In the genomic region with DNA sequence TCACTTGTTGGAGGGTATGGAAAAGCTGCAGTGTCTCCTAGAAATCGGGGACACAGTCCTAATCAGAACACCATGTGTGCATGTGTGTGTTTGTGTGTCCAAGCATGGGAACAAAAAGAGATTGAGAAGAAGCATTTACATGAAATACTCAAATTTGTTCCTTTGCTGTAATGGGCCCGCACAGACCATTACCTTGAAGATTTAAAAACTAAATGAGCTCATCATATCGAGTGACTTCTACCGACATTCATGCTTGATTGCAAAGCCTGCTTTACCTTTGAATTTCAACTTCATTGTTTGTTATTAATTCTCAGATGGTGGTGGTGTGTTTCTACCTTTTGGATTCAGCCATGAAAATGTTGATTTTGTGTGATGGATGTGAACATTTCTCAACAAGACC, we compare ENCODE assay signal across 1 cellular context.
TF ChIP-seq lines count a peak whose summit lies in the region.

No MANE protein-coding gene starts in this region.

TF ChIP-seq in GM23338, 12 proteins besides CTCF, POLR2A, EP300 and RAD21 (continued from another document):
- TF ChIP-seq, protein P1, sequence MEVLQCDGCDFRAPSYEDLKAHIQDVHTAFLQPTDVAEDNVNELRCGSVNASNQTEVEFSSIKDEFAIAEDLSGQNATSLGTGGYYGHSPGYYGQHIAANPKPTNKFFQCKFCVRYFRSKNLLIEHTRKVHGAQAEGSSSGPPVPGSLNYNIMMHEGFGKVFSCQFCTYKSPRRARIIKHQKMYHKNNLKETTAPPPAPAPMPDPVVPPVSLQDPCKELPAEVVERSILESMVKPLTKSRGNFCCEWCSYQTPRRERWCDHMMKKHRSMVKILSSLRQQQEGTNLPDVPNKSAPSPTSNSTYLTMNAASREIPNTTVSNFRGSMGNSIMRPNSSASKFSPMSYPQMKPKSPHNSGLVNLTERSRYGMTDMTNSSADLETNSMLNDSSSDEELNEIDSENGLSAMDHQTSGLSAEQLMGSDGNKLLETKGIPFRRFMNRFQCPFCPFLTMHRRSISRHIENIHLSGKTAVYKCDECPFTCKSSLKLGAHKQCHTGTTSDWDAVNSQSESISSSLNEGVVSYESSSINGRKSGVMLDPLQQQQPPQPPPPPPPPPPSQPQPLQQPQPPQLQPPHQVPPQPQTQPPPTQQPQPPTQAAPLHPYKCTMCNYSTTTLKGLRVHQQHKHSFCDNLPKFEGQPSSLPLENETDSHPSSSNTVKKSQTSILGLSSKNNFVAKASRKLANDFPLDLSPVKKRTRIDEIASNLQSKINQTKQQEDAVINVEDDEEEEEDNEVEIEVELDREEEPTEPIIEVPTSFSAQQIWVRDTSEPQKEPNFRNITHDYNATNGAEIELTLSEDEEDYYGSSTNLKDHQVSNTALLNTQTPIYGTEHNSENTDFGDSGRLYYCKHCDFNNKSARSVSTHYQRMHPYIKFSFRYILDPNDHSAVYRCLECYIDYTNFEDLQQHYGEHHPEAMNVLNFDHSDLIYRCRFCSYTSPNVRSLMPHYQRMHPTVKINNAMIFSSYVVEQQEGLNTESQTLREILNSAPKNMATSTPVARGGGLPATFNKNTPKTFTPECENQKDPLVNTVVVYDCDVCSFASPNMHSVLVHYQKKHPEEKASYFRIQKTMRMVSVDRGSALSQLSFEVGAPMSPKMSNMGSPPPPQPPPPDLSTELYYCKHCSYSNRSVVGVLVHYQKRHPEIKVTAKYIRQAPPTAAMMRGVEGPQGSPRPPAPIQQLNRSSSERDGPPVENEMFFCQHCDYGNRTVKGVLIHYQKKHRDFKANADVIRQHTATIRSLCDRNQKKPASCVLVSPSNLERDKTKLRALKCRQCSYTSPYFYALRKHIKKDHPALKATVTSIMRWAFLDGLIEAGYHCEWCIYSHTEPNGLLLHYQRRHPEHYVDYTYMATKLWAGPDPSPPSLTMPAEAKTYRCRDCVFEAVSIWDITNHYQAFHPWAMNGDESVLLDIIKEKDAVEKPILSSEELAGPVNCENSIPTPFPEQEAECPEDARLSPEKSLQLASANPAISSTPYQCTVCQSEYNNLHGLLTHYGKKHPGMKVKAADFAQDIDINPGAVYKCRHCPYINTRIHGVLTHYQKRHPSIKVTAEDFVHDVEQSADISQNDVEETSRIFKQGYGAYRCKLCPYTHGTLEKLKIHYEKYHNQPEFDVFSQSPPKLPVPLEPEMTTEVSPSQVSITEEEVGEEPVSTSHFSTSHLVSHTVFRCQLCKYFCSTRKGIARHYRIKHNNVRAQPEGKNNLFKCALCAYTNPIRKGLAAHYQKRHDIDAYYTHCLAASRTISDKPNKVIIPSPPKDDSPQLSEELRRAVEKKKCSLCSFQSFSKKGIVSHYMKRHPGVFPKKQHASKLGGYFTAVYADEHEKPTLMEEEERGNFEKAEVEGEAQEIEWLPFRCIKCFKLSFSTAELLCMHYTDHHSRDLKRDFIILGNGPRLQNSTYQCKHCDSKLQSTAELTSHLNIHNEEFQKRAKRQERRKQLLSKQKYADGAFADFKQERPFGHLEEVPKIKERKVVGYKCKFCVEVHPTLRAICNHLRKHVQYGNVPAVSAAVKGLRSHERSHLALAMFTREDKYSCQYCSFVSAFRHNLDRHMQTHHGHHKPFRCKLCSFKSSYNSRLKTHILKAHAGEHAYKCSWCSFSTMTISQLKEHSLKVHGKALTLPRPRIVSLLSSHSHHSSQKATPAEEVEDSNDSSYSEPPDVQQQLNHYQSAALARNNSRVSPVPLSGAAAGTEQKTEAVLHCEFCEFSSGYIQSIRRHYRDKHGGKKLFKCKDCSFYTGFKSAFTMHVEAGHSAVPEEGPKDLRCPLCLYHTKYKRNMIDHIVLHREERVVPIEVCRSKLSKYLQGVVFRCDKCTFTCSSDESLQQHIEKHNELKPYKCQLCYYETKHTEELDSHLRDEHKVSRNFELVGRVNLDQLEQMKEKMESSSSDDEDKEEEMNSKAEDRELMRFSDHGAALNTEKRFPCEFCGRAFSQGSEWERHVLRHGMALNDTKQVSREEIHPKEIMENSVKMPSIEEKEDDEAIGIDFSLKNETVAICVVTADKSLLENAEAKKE (CRISPR knock-in tag; IDR thresholded peaks at IDR 0.05): no peak
- TF ChIP-seq POLR2AphosphoS5 (IDR thresholded peaks at IDR 0.05; ENCODE audit: low read depth) (no peak), ZNF331 (CRISPR knock-in tag; IDR thresholded peaks at IDR 0.05; ENCODE audit: low read depth) (no peak)
